Comparison of ENCODE assay signal across 17 cellular contexts in genomic region chr19:3743486-3743885, GRCh38. TPM values are rescaled to one million over a fixed set of nuclear protein-coding genes. Genes with fewer than 3 reads are reported as not detected.
DNase-seq lines count a peak whose midpoint lies in the region; ATAC-seq and TF ChIP-seq lines count a peak whose summit lies in the region.
"Had no signal": no experiment of that assay in that cellular context is flagged by ENCODE, and none has a peak within 500 bp of the region (broad histone marks: within the 10 kb centered on the region; RNA-seq: fewer than 3 reads in every experiment).

No MANE protein-coding gene starts in this region.

- DNase-seq in AG08396 (ENCODE audit: low spot score) (peak; percentile 53), GM23338 (ENCODE audit: low spot score) (peak; percentile 44), dermis blood vessel endothelial cell (peak; percentile 32), vagina (ENCODE audit: extremely low spot score in 2 of 2) (no peak)
- no peak for DNase-seq in stimulated activated naive CD8-positive, alpha-beta T cell treated with anti-CD3 and anti-CD28 coated beads, Interleukin-15, amount 100 ng/mL, for 72 hours
- DNase-seq: activated CD4-positive, alpha-beta memory T cell treated with anti-CD3 and anti-CD28 coated beads for 36 hours; left cardiac atrium; naive thymus-derived CD8-positive, alpha-beta T cell; NCI-H1694 treated with DMSO at 0.1 percent for 48 hours; stimulated activated CD4-positive, alpha-beta T cell treated with anti-CD3 and anti-CD28 coated beads, Interleukin-2, amount 100 ng/mL, for 48 hours; T-helper 17 cell had no signal

- no peaks in the 10 kb centered on the region for H3K36me3 Mint-ChIP-seq in GM23338 (ENCODE audit: low read depth)
- H3K36me3 Mint-ChIP-seq: activated CD4-positive, alpha-beta memory T cell treated with anti-CD3 and anti-CD28 coated beads for 36 hours; stimulated activated memory B cell treated with anti-CD40 and anti-IgM and Interleukin-4, amounts not matched to agents 10 μg/mL and 1 μg/mL and 100 μg/mL, for 72 hours had no signal

- no peaks in the 10 kb centered on the region for H3K4me1 ChIP-seq in GM23338 (ENCODE audit: insufficient read depth)
- H3K4me1 ChIP-seq in OCI-LY3 (ENCODE audit: low read length): no peaks in the 10 kb centered on the region
- no peaks in the 10 kb centered on the region for H3K4me1 ChIP-seq in vagina

- H3K79me2 ChIP-seq in GM23338 (replicated peaks; ENCODE audit: insufficient read depth) (no peaks in the 10 kb centered on the region), OCI-LY3 (ENCODE audit: low read length) (no peaks in the 10 kb centered on the region)

- TF ChIP-seq POLR2A in vagina (IDR thresholded peaks at IDR 0.05): no peak

- no peaks in the 10 kb centered on the region for H3K4me1 Mint-ChIP-seq in GM23338
- H3K4me1 Mint-ChIP-seq in stimulated activated naive CD8-positive, alpha-beta T cell treated with anti-CD3 and anti-CD28 coated beads, Interleukin-15, amount 100 ng/mL, for 72 hours: peaks cover 14% of the 10 kb centered on the region
- H3K4me1 Mint-ChIP-seq: stimulated activated memory B cell treated with anti-CD40 and anti-IgM and Interleukin-4, amounts not matched to agents 10 μg/mL and 1 μg/mL and 100 μg/mL, for 72 hours had no signal

- no peaks in the 10 kb centered on the region for H3K9me2 ChIP-seq in GM23338 (ENCODE audit: insufficient read depth)

- H2AFZ ChIP-seq in GM23338 (0 out of 2 replicates have a peak overlapping the region, but pooled peaks have one; percentile 58), OCI-LY3 (ENCODE audit: low read depth, low read length) (0 out of 2 replicates have a peak overlapping the region, but pooled peaks have one; percentile 35)

- peaks cover 4% of the 10 kb centered on the region for H3K27me3 Mint-ChIP-seq in GM23338 (ENCODE audit: insufficient read depth, low read depth, poor library complexity)
- H3K27me3 Mint-ChIP-seq in stimulated activated naive CD8-positive, alpha-beta T cell treated with anti-CD3 and anti-CD28 coated beads, Interleukin-15, amount 100 ng/mL, for 72 hours: no peaks in the 10 kb centered on the region
- H3K27me3 Mint-ChIP-seq: activated CD4-positive, alpha-beta memory T cell treated with anti-CD3 and anti-CD28 coated beads for 36 hours; naive thymus-derived CD8-positive, alpha-beta T cell; T-helper 17 cell had no signal

- H3K27ac Mint-ChIP-seq in GM23338: no peak overlapping the region
- H3K27ac Mint-ChIP-seq in stimulated activated naive CD8-positive, alpha-beta T cell treated with anti-CD3 and anti-CD28 coated beads, Interleukin-15, amount 100 ng/mL, for 72 hours: peak overlapping the region in 1 of 2 donors; percentile 46
- H3K27ac Mint-ChIP-seq: activated CD4-positive, alpha-beta memory T cell treated with anti-CD3 and anti-CD28 coated beads for 36 hours; stimulated activated memory B cell treated with anti-CD40 and anti-IgM and Interleukin-4, amounts not matched to agents 10 μg/mL and 1 μg/mL and 100 μg/mL, for 72 hours; T-helper 17 cell had no signal

- no peak overlapping the region for H3K4me3 Mint-ChIP-seq in GM23338
- H3K4me3 Mint-ChIP-seq in stimulated activated naive CD8-positive, alpha-beta T cell treated with anti-CD3 and anti-CD28 coated beads, Interleukin-15, amount 100 ng/mL, for 72 hours: no peak overlapping the region
- H3K4me3 Mint-ChIP-seq: activated CD4-positive, alpha-beta memory T cell treated with anti-CD3 and anti-CD28 coated beads for 36 hours; naive thymus-derived CD8-positive, alpha-beta T cell; stimulated activated memory B cell treated with anti-CD40 and anti-IgM and Interleukin-4, amounts not matched to agents 10 μg/mL and 1 μg/mL and 100 μg/mL, for 72 hours; T-helper 17 cell had no signal

- no peak overlapping the region for H3K9ac ChIP-seq in OCI-LY3 (ENCODE audit: low read length)

- H3K4me2 ChIP-seq in GM23338: no peak overlapping the region
- no peak overlapping the region for H3K4me2 ChIP-seq in OCI-LY3 (ENCODE audit: low read length)

- H3K27ac ChIP-seq in GM23338 (ENCODE audit: low read depth) (no peak overlapping the region), OCI-LY3 (ENCODE audit: low read length) (no peak overlapping the region), vagina (no peak overlapping the region)
- H3K27ac ChIP-seq: C4-2B had no signal

- H3K9me3 Mint-ChIP-seq in GM23338: no peaks in the 10 kb centered on the region
- no peaks in the 10 kb centered on the region for H3K9me3 Mint-ChIP-seq in stimulated activated naive CD8-positive, alpha-beta T cell treated with anti-CD3 and anti-CD28 coated beads, Interleukin-15, amount 100 ng/mL, for 72 hours
- H3K9me3 Mint-ChIP-seq: activated CD4-positive, alpha-beta memory T cell treated with anti-CD3 and anti-CD28 coated beads for 36 hours; naive thymus-derived CD8-positive, alpha-beta T cell; stimulated activated memory B cell treated with anti-CD40 and anti-IgM and Interleukin-4, amounts not matched to agents 10 μg/mL and 1 μg/mL and 100 μg/mL, for 72 hours had no signal

- no peaks in the 10 kb centered on the region for H3K36me3 ChIP-seq in GM23338 (ENCODE audit: insufficient read depth)
- no peaks in the 10 kb centered on the region for H3K36me3 ChIP-seq in OCI-LY3 (replicated peaks; ENCODE audit: low read depth, low read length)
- H3K36me3 ChIP-seq in vagina: no peaks in the 10 kb centered on the region

- TF ChIP-seq CTCF in GM23338 (conservative IDR thresholded peaks at IDR 0.05; ENCODE audit: low read depth in 2 of 2) (no peak), OCI-LY3 (IDR thresholded peaks at IDR 0.05; ENCODE audit: low read depth, low read length) (no peak), vagina (IDR thresholded peaks at IDR 0.05) (no peak)

- H4K20me1 ChIP-seq in GM23338 (replicated peaks; ENCODE audit: insufficient read depth) (no peaks in the 10 kb centered on the region), OCI-LY3 (ENCODE audit: insufficient read depth, low read length) (no peaks in the 10 kb centered on the region)

- no peaks in the 10 kb centered on the region for H3F3A ChIP-seq in GM23338 (replicated peaks; ENCODE audit: low read depth)

- intact Hi-C loops in vagina (cut with DNase I): no loop called here

- H3K9me3 ChIP-seq in OCI-LY3 (ENCODE audit: insufficient read depth, low read length) (no peaks in the 10 kb centered on the region), vagina (no peaks in the 10 kb centered on the region)

- no peak overlapping the region for H3K4me3 ChIP-seq in GM23338
- no peak overlapping the region for H3K4me3 ChIP-seq in OCI-LY3 (ENCODE audit: low read length)
- H3K4me3 ChIP-seq in vagina: no peak overlapping the region

- H3K27me3 ChIP-seq in GM23338 (ENCODE audit: insufficient read depth) (no peaks in the 10 kb centered on the region), OCI-LY3 (ENCODE audit: low read depth, low read length) (no peaks in the 10 kb centered on the region), vagina (no peaks in the 10 kb centered on the region)

- ATAC-seq in GM23338 (peak; percentile 66; the same call in 2 of the 3 replicates), HG02610 (IDR thresholded peaks at IDR 0.05; ENCODE audit: unreplicated experiment) (no peak), HG03280 (IDR thresholded peaks at IDR 0.05; ENCODE audit: unreplicated experiment) (no peak)
- no peak for ATAC-seq in stimulated activated naive CD8-positive, alpha-beta T cell treated with anti-CD3 and anti-CD28 coated beads, Interleukin-15, amount 100 ng/mL, for 72 hours
- ATAC-seq: left cardiac atrium; naive thymus-derived CD8-positive, alpha-beta T cell; stimulated activated memory B cell treated with anti-CD40 and anti-IgM and Interleukin-4, amounts not matched to agents 10 μg/mL and 1 μg/mL and 100 μg/mL, for 72 hours; T-helper 17 cell had no signal

TF ChIP-seq in GM23338, 12 proteins besides CTCF, POLR2A, EP300 and RAD21 (continues in another document):
- TF ChIP-seq CREB1 (CRISPR knock-in tag; IDR thresholded peaks at IDR 0.05; ENCODE audit: low read depth): no peak
- no peak; the same call in 1 of the 2 replicates for TF ChIP-seq ETS1 (IDR thresholded peaks at IDR 0.05)
- TF ChIP-seq EZH2 (IDR thresholded peaks at IDR 0.05; ENCODE audit: low read depth, unreplicated experiment): no peak
- no peak for TF ChIP-seq EZH2phosphoT487 (IDR thresholded peaks at IDR 0.05; ENCODE audit: unreplicated experiment)
- TF ChIP-seq NANOG (IDR thresholded peaks at IDR 0.05; ENCODE audit: borderline replicate concordance): no peak
- no peak for TF ChIP-seq ZNF114 (CRISPR knock-in tag; IDR thresholded peaks at IDR 0.05)

RNA-seq across cellular contexts. Expression of gene APBA3, which starts 18.0 kb away (rescaled TPM):
- total RNA-seq in GM23338 (2014; rRNA removed; shearing (Covaris generic)): 31.8 and 56.1 TPM in 2 replicates
- polyA plus RNA-seq in GM23338 (2016; fragmentation: Nextera tagmentation; extraction: Ambion mirVana): 16.6 and 17.2 TPM in 2 replicates
- total RNA-seq in dermis blood vessel endothelial cell (26.5 and 33.5 TPM in 2 replicates), vagina (46.2 TPM)

RNA-seq across cellular contexts. Expression of gene MRPL54, which starts 19.0 kb away (rescaled TPM):
- total RNA-seq in GM23338 (2014; rRNA removed; shearing (Covaris generic)): 29.7 and 47.3 TPM in 2 replicates
- 89.9 and 93.1 TPM in 2 replicates for polyA plus RNA-seq in GM23338 (2016; fragmentation: Nextera tagmentation; extraction: Ambion mirVana)
- total RNA-seq in dermis blood vessel endothelial cell (30.3 and 55.8 TPM in 2 replicates), vagina (30.4 TPM)

RNA-seq across cellular contexts. Expression of gene RAX2, which starts 28.5 kb away (rescaled TPM):
- total RNA-seq in GM23338 (2014; rRNA removed; shearing (Covaris generic)): not detected in 2 replicates
- 0.13 TPM in 1 of 2 replicates, not detected in the other for polyA plus RNA-seq in GM23338 (2016; fragmentation: Nextera tagmentation; extraction: Ambion mirVana)
- total RNA-seq in dermis blood vessel endothelial cell: not detected in 2 replicates
- not detected for total RNA-seq in vagina
- total RNA-seq: activated CD4-positive, alpha-beta memory T cell treated with anti-CD3 and anti-CD28 coated beads for 36 hours; left cardiac atrium; naive thymus-derived CD8-positive, alpha-beta T cell; renal cortical epithelial cell; T-helper 17 cell had no signal
- polyA plus RNA-seq: naive thymus-derived CD8-positive, alpha-beta T cell had no signal

RNA-seq across cellular contexts. Expression of gene TJP3, which starts 35.3 kb away (rescaled TPM):
- total RNA-seq in GM23338 (2014; rRNA removed; shearing (Covaris generic)): 19.8 and 23.9 TPM in 2 replicates
- polyA plus RNA-seq in GM23338 (2016; fragmentation: Nextera tagmentation; extraction: Ambion mirVana): 14.1 and 18.2 TPM in 2 replicates
- 0.09 and 0.51 TPM in 2 replicates for total RNA-seq in dermis blood vessel endothelial cell
- 17.7 TPM for total RNA-seq in vagina

RNA-seq across cellular contexts. Expression of gene MATK, which starts 42.7 kb away (rescaled TPM):
- total RNA-seq in GM23338 (2014; rRNA removed; shearing (Covaris generic)): 21.4 and 30.3 TPM in 2 replicates
- polyA plus RNA-seq in GM23338 (2016; fragmentation: Nextera tagmentation; extraction: Ambion mirVana): 13.4 and 14.1 TPM in 2 replicates
- total RNA-seq in dermis blood vessel endothelial cell (0.19 and 0.34 TPM in 2 replicates), vagina (1.2 TPM)

Comparison
In these comparisons a context has a peak if more than half of its experiments do, and no peak if none do; other contexts are left out.
1. DNase-seq: peak in AG08396 (single experiment), GM23338 (single experiment) and dermis blood vessel endothelial cell (single experiment); none in vagina (0 of 2) and stimulated activated naive CD8-positive, alpha-beta T cell treated with anti-CD3 and anti-CD28 coated beads, Interleukin-15, amount 100 ng/mL, for 72 hours (0 of 2).